Comparison of ENCODE assay signal across 8 cellular contexts in genomic region chr2:231613655-231614558, GRCh38. TPM values are rescaled to one million over a fixed set of nuclear protein-coding genes. Genes with fewer than 3 reads are reported as not detected.
A peak's percentile ranks its signal among the peaks of the same experiment; 100 is the strongest.
DNase-seq lines count a peak whose midpoint lies in the region; ATAC-seq lines count a peak whose summit lies in the region.

No MANE protein-coding gene starts in this region.

- H3K79me1 ChIP-seq in mesenchymal stem cell (replicated peaks; ENCODE audit: low read length, poor library complexity, severe bottlenecking) = no peaks in the 10 kb centered on the region

- DNase-seq in AML-193 (lab: John Stamatoyannopoulos, UW) (peak; percentile 87 to 89), NCI-H526 (lab: John Stamatoyannopoulos, UW) (peak; percentile 87 to 94), mesenchymal stem cell (peak; percentile 94)
- DNase-seq in activated CD8-positive, alpha-beta T cell treated with anti-CD3 and anti-CD28 coated beads, Interleukin-2, amount 10 ng/mL, durations not matched to agents 7 days and 5 days = peak; percentile 90
- DNase-seq in effector memory CD4-positive, alpha-beta T cell = peak; percentile 45 to 53 (median 45)
- peak; percentile 78 to 86 (median 79) for DNase-seq in stimulated activated CD4-positive, alpha-beta T cell treated with anti-CD3 and anti-CD28 coated beads, TNF-alpha, amount 100 ng/mL, for 48 hours (ENCODE audit: low read depth in 3 of 3)

- H2BK12ac ChIP-seq in mesenchymal stem cell (ENCODE audit: low read length in 2 of 2) = peak overlapping the region in 1 of 2 experiments; percentile 65

- POLR2A ChIA-PET in activated CD8-positive, alpha-beta T cell treated with anti-CD3 and anti-CD28 coated beads, Interleukin-2, amount 10 ng/mL, durations not matched to agents 7 days and 5 days (lab: Charles Lee) = interaction anchor here (0.9 to 6.3 kb wide), 25 partner anchors 8 to 149 kb away, joined by 3 to 129 read pairs (median 5); partner anchors contain the start of genes NCL and PTMA

- peaks cover 57% of the 10 kb centered on the region for H3K4me1 Mint-ChIP-seq in activated CD8-positive, alpha-beta T cell treated with anti-CD3 and anti-CD28 coated beads, Interleukin-2, amount 10 ng/mL, durations not matched to agents 7 days and 5 days (ENCODE audit: low read depth)

- H3K36me3 Mint-ChIP-seq in activated CD8-positive, alpha-beta T cell treated with anti-CD3 and anti-CD28 coated beads, Interleukin-2, amount 10 ng/mL, durations not matched to agents 7 days and 5 days (ENCODE audit: low read depth) = no peaks in the 10 kb centered on the region

- H3K27ac Mint-ChIP-seq in activated CD8-positive, alpha-beta T cell treated with anti-CD3 and anti-CD28 coated beads, Interleukin-2, amount 10 ng/mL, durations not matched to agents 7 days and 5 days = peak overlapping the region; percentile 96

- no peak overlapping the region for H2AK5ac ChIP-seq in mesenchymal stem cell (ENCODE audit: low read length, severe bottlenecking)

- H3K4me3 Mint-ChIP-seq in activated CD8-positive, alpha-beta T cell treated with anti-CD3 and anti-CD28 coated beads, Interleukin-2, amount 10 ng/mL, durations not matched to agents 7 days and 5 days = peak overlapping the region; percentile 81

- peak overlapping the region; percentile 83 to 88 for H3K4ac ChIP-seq in mesenchymal stem cell (ENCODE audit: low read depth in 1 of 2, low read length in 2 of 2)

- peak overlapping the region; percentile 58 for H2BK5ac ChIP-seq in mesenchymal stem cell (ENCODE audit: low read depth, low read length, poor library complexity, severe bottlenecking)

- peak overlapping the region; percentile 94 for H3K9ac ChIP-seq in mesenchymal stem cell (ENCODE audit: low read length)

- peak overlapping the region; percentile 97 for H4K8ac ChIP-seq in mesenchymal stem cell (ENCODE audit: low read length)

- peak overlapping the region; percentile 22 for H2BK120ac ChIP-seq in mesenchymal stem cell (ENCODE audit: low read depth, low read length)

- H3K27me3 Mint-ChIP-seq in activated CD8-positive, alpha-beta T cell treated with anti-CD3 and anti-CD28 coated beads, Interleukin-2, amount 10 ng/mL, durations not matched to agents 7 days and 5 days (ENCODE audit: low read depth) = no peaks in the 10 kb centered on the region

- H3K4me3 ChIP-seq in effector memory CD4-positive, alpha-beta T cell (ENCODE audit: insufficient read depth, low read depth, low read length, poor library complexity, severe bottlenecking) = peak overlapping the region; percentile 62
- H3K4me3 ChIP-seq in mesenchymal stem cell (ENCODE audit: insufficient read depth in 1 of 2, low read depth in 1 of 2, low read length in 2 of 2) = peak overlapping the region; percentile 31 to 71

- peak overlapping the region; percentile 69 for H3K27ac ChIP-seq in effector memory CD4-positive, alpha-beta T cell (ENCODE audit: insufficient read depth, low read length, poor library complexity, severe bottlenecking)
- peak overlapping the region; percentile 78 for H3K27ac ChIP-seq in mesenchymal stem cell (ENCODE audit: low read length, poor library complexity, severe bottlenecking)

- H3K14ac ChIP-seq in mesenchymal stem cell (ENCODE audit: low read length in 2 of 2) = peak overlapping the region in 1 of 2 experiments; percentile 38

- H3K23ac ChIP-seq in mesenchymal stem cell (ENCODE audit: low read length in 2 of 2) = peak overlapping the region in 1 of 2 experiments; percentile 73

- WGBS in mesenchymal stem cell = 2% methylated on average over 71 of the region's 86 CpGs

- no peaks in the 10 kb centered on the region for H3K9me3 Mint-ChIP-seq in activated CD8-positive, alpha-beta T cell treated with anti-CD3 and anti-CD28 coated beads, Interleukin-2, amount 10 ng/mL, durations not matched to agents 7 days and 5 days (ENCODE audit: insufficient read depth)

- no peaks in the 10 kb centered on the region for H3K9me3 ChIP-seq in effector memory CD4-positive, alpha-beta T cell (ENCODE audit: control insufficient read depth, low read length)
- no peaks in the 10 kb centered on the region for H3K9me3 ChIP-seq in mesenchymal stem cell (ENCODE audit: control insufficient read depth, low read length)

- H2AFZ ChIP-seq in mesenchymal stem cell (ENCODE audit: low read depth, low read length) = peak overlapping the region; percentile 44

- peak overlapping the region; percentile 94 for H3K18ac ChIP-seq in mesenchymal stem cell (ENCODE audit: low read depth in 1 of 2, low read length in 2 of 2)

- H3K36me3 ChIP-seq in effector memory CD4-positive, alpha-beta T cell (ENCODE audit: control insufficient read depth, insufficient read depth, low read length) = no peaks in the 10 kb centered on the region
- no peaks in the 10 kb centered on the region for H3K36me3 ChIP-seq in mesenchymal stem cell (ENCODE audit: control insufficient read depth in 1 of 2, insufficient read depth in 2 of 2, low read depth in 1 of 2, low read length in 2 of 2)

- H3K27me3 ChIP-seq in effector memory CD4-positive, alpha-beta T cell (replicated peaks; ENCODE audit: control insufficient read depth, insufficient read depth, low read length, poor library complexity, severe bottlenecking) = no peaks in the 10 kb centered on the region
- H3K27me3 ChIP-seq in mesenchymal stem cell (ENCODE audit: control insufficient read depth in 1 of 2, insufficient read depth in 1 of 2, low read length in 2 of 2) = peaks cover 0 to 4% of the 10 kb centered on the region in 2 experiments

- CTCF ChIA-PET in activated CD8-positive, alpha-beta T cell treated with anti-CD3 and anti-CD28 coated beads, Interleukin-2, amount 10 ng/mL, durations not matched to agents 7 days and 5 days (lab: Charles Lee) = interaction anchor here (0.6 to 12.5 kb wide), 26 partner anchors 9 to 561 kb away, joined by 3 to 445 read pairs (median 6); partner anchors contain the start of gene PTMA

- H2BK15ac ChIP-seq in mesenchymal stem cell (ENCODE audit: low read depth, poor library complexity, severe bottlenecking) = peak overlapping the region; percentile 78

- ATAC-seq in GM18873 (IDR thresholded peaks at IDR 0.05; ENCODE audit: low FRiP score, unreplicated experiment) (peak; percentile 52), HG03097 (IDR thresholded peaks at IDR 0.05; ENCODE audit: low FRiP score, unreplicated experiment) (peak; percentile 67)
- ATAC-seq in activated CD8-positive, alpha-beta T cell treated with anti-CD3 and anti-CD28 coated beads, Interleukin-2, amount 10 ng/mL, durations not matched to agents 7 days and 5 days = peak; percentile 71

- H3K4me1 ChIP-seq in effector memory CD4-positive, alpha-beta T cell (ENCODE audit: control insufficient read depth, insufficient read depth, low read length, poor library complexity, severe bottlenecking) = peaks cover 29% of the 10 kb centered on the region
- H3K4me1 ChIP-seq in mesenchymal stem cell (ENCODE audit: control insufficient read depth, insufficient read depth, low read depth, low read length) = peaks cover 36% of the 10 kb centered on the region

- peak overlapping the region; percentile 93 for H3K4me2 ChIP-seq in mesenchymal stem cell (ENCODE audit: low read length, poor library complexity, severe bottlenecking)

- peak overlapping the region; percentile 94 for H4K91ac ChIP-seq in mesenchymal stem cell (ENCODE audit: low read length)

RNA-seq across cellular contexts. Expression of gene TEX44, which starts 21.2 kb away (rescaled TPM):
- not detected for total RNA-seq in activated CD8-positive, alpha-beta T cell treated with anti-CD3 and anti-CD28 coated beads, Interleukin-2, amount 10 ng/mL, durations not matched to agents 7 days and 5 days
- not detected for polyA plus RNA-seq in mesenchymal stem cell (2013, experiment 1 of 2)
- not detected for polyA plus RNA-seq in mesenchymal stem cell (2013, experiment 2 of 2)

Comparison
In these comparisons a context has a peak if more than half of its experiments do, and no peak if none do; other contexts are left out.
1. Peak in every context shown above with its lines: DNase-seq, ATAC-seq, H3K4me3 ChIP-seq and H3K27ac ChIP-seq.